ENCODE assay signal across 17 cellular contexts in the genomic region with DNA sequence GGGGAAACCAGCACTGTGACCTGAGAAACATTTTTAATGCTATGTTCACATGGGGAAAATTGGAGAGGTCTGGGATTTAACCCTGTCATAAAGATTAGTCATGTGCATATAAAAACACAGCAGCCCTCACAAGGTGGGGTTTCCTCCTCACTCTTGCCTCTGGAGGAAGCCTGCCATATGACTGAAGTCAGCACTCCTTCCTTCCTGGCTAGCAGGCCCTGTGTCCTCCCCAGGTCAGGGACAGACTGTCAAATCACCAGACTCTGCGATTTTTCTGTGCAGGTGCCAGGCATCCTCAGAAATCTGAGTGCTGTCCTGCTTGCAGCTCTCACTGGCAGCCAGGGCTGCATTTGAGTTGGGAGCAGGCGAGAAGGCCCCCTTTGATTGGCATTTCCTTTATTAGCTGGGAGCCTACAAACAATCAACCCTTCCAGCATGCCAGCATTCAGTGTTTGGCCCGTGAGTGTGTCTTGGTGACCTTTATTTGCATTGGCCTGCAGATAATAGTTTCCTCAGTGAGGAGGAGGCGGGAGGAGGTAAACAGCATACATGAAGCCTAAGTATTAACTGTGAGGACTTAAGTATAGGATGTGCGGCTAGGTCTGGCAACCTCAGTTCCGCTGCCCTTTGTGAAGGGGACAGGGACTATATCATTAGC.
DNase-seq lines count a peak whose midpoint lies in the region; ATAC-seq, FAIRE-seq and TF ChIP-seq lines count a peak whose summit lies in the region.
"Had no signal": no experiment of that assay in that cellular context is flagged by ENCODE, and none has a peak within 500 bp of the region (broad histone marks: within the 10 kb centered on the region; RNA-seq: fewer than 3 reads in every experiment).

No MANE protein-coding gene starts in this region.

- FAIRE-seq in pancreas (lab: Jason Lieb, UNC), result no peak

- no peaks in the 10 kb centered on the region for H3K36me3 Mint-ChIP-seq in GM23338 (ENCODE audit: low read depth)

- H3K9me3 ChIP-seq in NT2/D1 (ENCODE audit: insufficient read depth, low read length) (no peaks in the 10 kb centered on the region), heart right ventricle (no peaks in the 10 kb centered on the region), pancreas (no peaks in the 10 kb centered on the region), gastroesophageal sphincter (no peaks in the 10 kb centered on the region)
- H3K9me3 ChIP-seq: adrenal gland, BE2C, colonic mucosa, prostate gland had no signal

- no peaks in the 10 kb centered on the region for H3K27me3 ChIP-seq in GM23338 (ENCODE audit: insufficient read depth)
- H3K27me3 ChIP-seq in NT2/D1 (ENCODE audit: insufficient read depth, insufficient read length), result no peaks in the 10 kb centered on the region
- H3K27me3 ChIP-seq in heart right ventricle, result no peaks in the 10 kb centered on the region
- no peaks in the 10 kb centered on the region for H3K27me3 ChIP-seq in pancreas
- H3K27me3 ChIP-seq in gastroesophageal sphincter, result no peaks in the 10 kb centered on the region
- H3K27me3 ChIP-seq: adrenal gland, BE2C, colonic mucosa had no signal

- no peak for TF ChIP-seq CTCF in GM23338 (conservative IDR thresholded peaks at IDR 0.05; ENCODE audit: low read depth in 2 of 2)
- no peak for TF ChIP-seq CTCF in heart right ventricle (IDR thresholded peaks at IDR 0.05)
- TF ChIP-seq CTCF in pancreas (IDR thresholded peaks at IDR 0.05), result no peak
- TF ChIP-seq CTCF in gastroesophageal sphincter (IDR thresholded peaks at IDR 0.05), result no peak

- no peak for TF ChIP-seq EP300 in gastroesophageal sphincter (IDR thresholded peaks at IDR 0.05)

- H3K27me3 Mint-ChIP-seq in GM23338 (ENCODE audit: insufficient read depth, low read depth, poor library complexity), result no peaks in the 10 kb centered on the region

- H3K4me1 Mint-ChIP-seq in GM23338, result peaks cover 28% of the 10 kb centered on the region

- H3K27ac ChIP-seq in GM23338 (ENCODE audit: low read depth), result no peak overlapping the region
- H3K27ac ChIP-seq in heart right ventricle, result peak overlapping the region in 9 of 10 donors; percentile 7 to 65 (median 49)
- H3K27ac ChIP-seq in pancreas, result no peak overlapping the region
- H3K27ac ChIP-seq in gastroesophageal sphincter, result no peak overlapping the region
- H3K27ac ChIP-seq: colonic mucosa, prostate gland, RWPE1 had no signal

- ATAC-seq in GM23338 (peak; percentile 46; the same call in 2 of the 3 replicates), heart right ventricle (peak in 7 of 8 donors; percentile 43 to 89 (median 78)), pancreas (peak in 3 of 4 donors; percentile 18 to 41 (median 38)), GM21528 (IDR thresholded peaks at IDR 0.05; ENCODE audit: low FRiP score, unreplicated experiment) (no peak), GM19328 (IDR thresholded peaks at IDR 0.05; ENCODE audit: unreplicated experiment) (no peak), gastroesophageal sphincter (no peak)

- H3K9ac ChIP-seq in NT2/D1 (ENCODE audit: insufficient read length, low read depth), result no peak overlapping the region

- no peak for TF ChIP-seq POLR2A in gastroesophageal sphincter (IDR thresholded peaks at IDR 0.05)

- DNase-seq in GM23338 (ENCODE audit: low spot score), result peak; percentile 16
- DNase-seq in NT2/D1 (ENCODE audit: low read depth, low spot score), result peak; percentile 5
- peak in 1 of 2 donors; percentile 21 for DNase-seq in heart right ventricle
- DNase-seq in pancreas, result no peak
- DNase-seq in dedifferentiated amniotic fluid mesenchymal stem cell (ENCODE audit: extremely low spot score), result no peak
- DNase-seq: activated CD4-positive, alpha-beta T cell treated with anti-CD3 and anti-CD28 coated beads for 48 hours; activated T-cell treated with anti-CD3 and anti-CD28 coated beads, Interleukin-2, amount 50 U/mL, for 48 hours; BE2C; colonic mucosa; NCI-H1048; stimulated activated CD4-positive, alpha-beta T cell treated with anti-CD3 and anti-CD28 coated beads, Interleukin-2, amount 100 ng/mL, for 48 hours had no signal

- peak overlapping the region; percentile 85 for H2AFZ ChIP-seq in GM23338

- no peaks in the 10 kb centered on the region for H3K36me3 ChIP-seq in GM23338 (ENCODE audit: insufficient read depth)
- H3K36me3 ChIP-seq in NT2/D1 (ENCODE audit: insufficient read depth, insufficient read length, low read length), result no peaks in the 10 kb centered on the region
- H3K36me3 ChIP-seq in heart right ventricle, result no peaks in the 10 kb centered on the region
- H3K36me3 ChIP-seq in pancreas, result no peaks in the 10 kb centered on the region
- no peaks in the 10 kb centered on the region for H3K36me3 ChIP-seq in gastroesophageal sphincter
- H3K36me3 ChIP-seq: adrenal gland, BE2C, colonic mucosa, prostate gland had no signal

- no peaks in the 10 kb centered on the region for H3K9me2 ChIP-seq in GM23338 (ENCODE audit: insufficient read depth)

- H3K9me3 Mint-ChIP-seq in GM23338, result no peaks in the 10 kb centered on the region

- no peaks in the 10 kb centered on the region for H4K20me1 ChIP-seq in GM23338 (replicated peaks; ENCODE audit: insufficient read depth)

- H3K4me1 ChIP-seq in GM23338 (ENCODE audit: insufficient read depth) (peaks cover 3% of the 10 kb centered on the region; the same call in 1 of the 2 replicates), NT2/D1 (ENCODE audit: insufficient read depth, insufficient read length) (no peaks in the 10 kb centered on the region), heart right ventricle (peaks cover 9 to 31% (median 18%) of the 10 kb centered on the region in 9 donors), pancreas (no peaks in the 10 kb centered on the region), gastroesophageal sphincter (no peaks in the 10 kb centered on the region)
- H3K4me1 ChIP-seq: BE2C, colonic mucosa, prostate gland had no signal

- H3K4me3 Mint-ChIP-seq in GM23338, result no peak overlapping the region

- H3K27ac Mint-ChIP-seq in GM23338, result no peak overlapping the region

- intact Hi-C loops in heart right ventricle (cut with DNase I) (loop anchor here in 1 of 10 donors (10.0 kb wide), 1 partner anchor 348 kb away; no protein-coding TSS in a partner anchor), pancreas (cut with DNase I) (no loop called here)

- H3K4me2 ChIP-seq in GM23338, result no peak overlapping the region

- 53 to 54% methylated on average over 6 of the region's 6 CpGs for WGBS in heart right ventricle, 2 donors
- WGBS in pancreas, 2 donors, result 46 to 48% methylated on average over 6 of the region's 6 CpGs
- 17% methylated on average over 1 of the region's 6 CpGs; no CpG with 5 or more reads in 1 of the 2 donors for WGBS in gastroesophageal sphincter (ENCODE audit: low coverage in 1 of 2), 2 donors

- no peaks in the 10 kb centered on the region for H3K79me2 ChIP-seq in GM23338 (replicated peaks; ENCODE audit: insufficient read depth)

- no peaks in the 10 kb centered on the region for H3F3A ChIP-seq in GM23338 (replicated peaks; ENCODE audit: low read depth)

- no peak overlapping the region for H3K4me3 ChIP-seq in GM23338
- no peak overlapping the region for H3K4me3 ChIP-seq in NT2/D1 (ENCODE audit: insufficient read length, low read depth)
- H3K4me3 ChIP-seq in heart right ventricle, result no peak overlapping the region
- H3K4me3 ChIP-seq in pancreas, result no peak overlapping the region
- no peak overlapping the region for H3K4me3 ChIP-seq in gastroesophageal sphincter
- H3K4me3 ChIP-seq: adrenal gland, colonic mucosa, prostate gland had no signal

TF ChIP-seq in GM23338, 12 proteins besides CTCF, POLR2A, EP300 and RAD21 (continues in another document):
- no peak for TF ChIP-seq JUNB (IDR thresholded peaks at IDR 0.05; ENCODE audit: unreplicated experiment)

Comparison
In these comparisons a context has a peak if more than half of its experiments do, and no peak if none do; other contexts are left out.
1. ATAC-seq: peak in GM23338 (single experiment), heart right ventricle (7 of 8) and pancreas (3 of 4); none in GM21528 (single experiment), GM19328 (single experiment) and gastroesophageal sphincter (single experiment).
2. DNase-seq: peak in GM23338 (single experiment) and NT2/D1 (single experiment); none in pancreas (0 of 6) and dedifferentiated amniotic fluid mesenchymal stem cell (single experiment).
3. H3K27ac ChIP-seq: peak in heart right ventricle (9 of 10); none in GM23338 (single experiment), pancreas (0 of 4) and gastroesophageal sphincter (0 of 4).